ENCODE assay signal across 8 cellular contexts in the genomic region with DNA sequence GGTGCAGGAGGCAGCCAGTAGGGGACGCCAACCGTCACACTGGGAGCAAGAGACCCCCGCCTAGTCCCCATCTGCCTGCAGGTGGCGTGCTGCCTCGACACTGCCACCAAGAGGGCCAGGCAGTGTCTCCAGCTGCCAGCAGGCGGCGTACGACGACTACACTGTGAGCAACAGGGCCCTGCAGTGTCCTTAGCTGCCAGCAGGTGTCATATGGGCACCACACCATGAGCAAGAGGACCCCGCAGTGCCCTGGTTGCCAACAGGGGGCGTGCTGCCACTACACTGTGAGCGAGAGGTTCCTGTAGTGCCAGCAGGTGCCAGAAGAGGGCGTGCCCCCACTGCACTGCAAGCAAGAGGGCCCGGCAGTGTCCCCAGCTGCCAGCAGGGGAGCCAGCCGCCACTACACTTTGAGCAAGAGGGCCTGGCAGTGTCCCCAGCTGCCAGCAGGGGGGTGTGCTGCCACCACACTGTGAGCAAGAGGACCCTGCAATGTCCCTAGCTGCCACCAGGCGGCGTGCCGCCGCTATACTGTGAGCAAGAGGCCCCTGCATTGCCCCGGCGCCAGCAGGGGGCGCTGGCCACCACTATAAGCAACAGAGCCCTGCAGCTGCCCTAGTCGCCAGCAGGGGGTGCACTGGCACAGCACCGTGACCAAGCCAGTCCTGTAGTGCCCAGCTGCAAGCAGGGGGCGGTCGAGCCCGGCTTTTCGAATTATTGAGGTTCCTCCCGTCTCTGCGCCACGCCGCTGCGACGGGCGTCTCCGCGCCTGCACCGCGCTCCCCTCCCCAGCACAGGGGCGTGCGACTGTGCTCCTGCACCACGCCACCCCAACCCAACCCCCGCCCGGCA. TPM values are rescaled to one million over a fixed set of nuclear protein-coding genes. Genes with fewer than 3 reads are reported as not detected.
A peak's percentile ranks its signal among the peaks of the same experiment; 100 is the strongest.
DNase-seq lines count a peak whose midpoint lies in the region; ATAC-seq lines count a peak whose summit lies in the region.
"Not testable (repeated sequence)": the region's sequence is repeated elsewhere in the genome, so short reads cannot be mapped to it uniquely, and the experiment has no call there.

No MANE protein-coding gene starts in this region.

- H3K27ac Mint-ChIP-seq in effector memory CD8-positive, alpha-beta T cell: not testable (repeated sequence)

- ATAC-seq in GM21423 (IDR thresholded peaks at IDR 0.05; ENCODE audit: unreplicated experiment) (peak; percentile 90), HG03558 (IDR thresholded peaks at IDR 0.05; ENCODE audit: extremely low read depth, unreplicated experiment) (peak; percentile 76)
- ATAC-seq in effector memory CD8-positive, alpha-beta T cell (replicated peaks): peak; percentile 74

- peak; percentile 25 for DNase-seq in DMS153 (lab: John Stamatoyannopoulos, UW)
- DNase-seq in NT2/D1 (ENCODE audit: low read depth, low spot score): peak; percentile 51
- peak; percentile 81 to 91 (median 84) for DNase-seq in activated CD8-positive, alpha-beta memory T cell treated with anti-CD3 and anti-CD28 coated beads for 48 hours (ENCODE audit: low read depth in 2 of 3, low spot score in 2 of 3)
- DNase-seq in effector memory CD8-positive, alpha-beta T cell: peak; percentile 64 to 74 (median 65)
- DNase-seq in mucosa of gallbladder (ENCODE audit: low spot score): peak; percentile 42
- peak; percentile 72 for DNase-seq in stimulated activated CD8-positive, alpha-beta memory T cell treated with anti-CD3 and anti-CD28 coated beads, Interleukin-4, amount 100 ng/mL, for 24 hours (ENCODE audit: low read depth)

- not testable (repeated sequence) for H3K4me3 Mint-ChIP-seq in effector memory CD8-positive, alpha-beta T cell

- H3K4me1 Mint-ChIP-seq in effector memory CD8-positive, alpha-beta T cell (ENCODE audit: low read depth in 2 of 2): not testable (repeated sequence)

- H3K27me3 Mint-ChIP-seq in effector memory CD8-positive, alpha-beta T cell: not testable (repeated sequence)

- H3K9me3 Mint-ChIP-seq in effector memory CD8-positive, alpha-beta T cell: not testable (repeated sequence)

- H3K36me3 Mint-ChIP-seq in effector memory CD8-positive, alpha-beta T cell (ENCODE audit: insufficient read depth): peaks cover 14% of the 10 kb centered on the region

- H3K4me3 ChIP-seq in NT2/D1 (ENCODE audit: insufficient read length, low read depth): not testable (repeated sequence)

- not testable (repeated sequence) for H3K27me3 ChIP-seq in NT2/D1 (ENCODE audit: insufficient read depth, insufficient read length)

- H3K36me3 ChIP-seq in NT2/D1 (ENCODE audit: insufficient read depth, insufficient read length, low read length): not testable (repeated sequence)

- not testable (repeated sequence) for H3K4me1 ChIP-seq in NT2/D1 (ENCODE audit: insufficient read depth, insufficient read length)

- H3K9me3 ChIP-seq in NT2/D1 (ENCODE audit: insufficient read depth, low read length): peaks cover 53% of the 10 kb centered on the region

- not testable (repeated sequence) for H3K9ac ChIP-seq in NT2/D1 (ENCODE audit: insufficient read length, low read depth)

RNA-seq across cellular contexts. Expression of a gene that starts 30.3 kb away (rescaled TPM):
- 69.3 TPM for total RNA-seq in mucosa of gallbladder

Comparison
In these comparisons a context has a peak if more than half of its experiments do, and no peak if none do; other contexts are left out.
1. DNase-seq: peak in every context shown above with its lines; median percentile 84 in activated CD8-positive, alpha-beta memory T cell treated with anti-CD3 and anti-CD28 coated beads for 48 hours; 72 in stimulated activated CD8-positive, alpha-beta memory T cell treated with anti-CD3 and anti-CD28 coated beads, Interleukin-4, amount 100 ng/mL, for 24 hours; 65 in effector memory CD8-positive, alpha-beta T cell; 51 in NT2/D1; 42 in mucosa of gallbladder; 25 in DMS153.